ENCODE assay signal across 15 cellular contexts in the genomic region with DNA sequence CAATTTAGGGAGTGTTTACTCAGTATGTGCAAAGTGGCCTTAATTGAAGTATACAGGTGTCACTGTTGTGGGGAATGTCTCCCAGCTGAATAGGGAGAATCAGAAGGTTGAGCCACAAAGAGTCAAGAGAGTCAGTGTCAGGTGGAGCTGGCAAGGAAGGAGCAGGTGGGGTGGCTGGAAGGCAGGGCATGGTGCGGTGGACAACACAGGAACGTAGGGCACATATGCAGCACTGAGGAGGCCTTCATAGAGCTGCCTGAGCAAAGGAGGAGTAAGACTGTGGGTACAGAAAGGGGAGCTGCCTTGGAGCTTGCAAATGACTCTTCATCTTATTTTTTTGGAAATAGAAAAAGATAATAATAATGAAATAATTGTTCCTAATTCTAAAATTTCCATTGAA. TPM values are rescaled to one million over a fixed set of nuclear protein-coding genes. Genes with fewer than 3 reads are reported as not detected.
DNase-seq lines count a peak whose midpoint lies in the region; ATAC-seq and TF ChIP-seq lines count a peak whose summit lies in the region.
"Had no signal": no experiment of that assay in that cellular context is flagged by ENCODE, and none has a peak within 500 bp of the region (broad histone marks: within the 10 kb centered on the region; RNA-seq: fewer than 3 reads in every experiment).

No MANE protein-coding gene starts in this region.

- H3K36me3 ChIP-seq in CD8-positive, alpha-beta T cell (ENCODE audit: insufficient read depth, low read length): no peaks in the 10 kb centered on the region
- H3K36me3 ChIP-seq: thoracic aorta had no signal

- peak overlapping the region; percentile 88 for H3K27ac Mint-ChIP-seq in CD8-positive, alpha-beta T cell
- peak overlapping the region; percentile 92 for H3K27ac Mint-ChIP-seq in activated naive CD8-positive, alpha-beta T cell treated with anti-CD3 and anti-CD28 coated beads, Interleukin-2, amount 50 U/mL, for 24 hours
- H3K27ac Mint-ChIP-seq in nephron: peak overlapping the region; percentile 37 to 81 (median 68)

- no peak for ATAC-seq in CD8-positive, alpha-beta T cell
- ATAC-seq in activated naive CD8-positive, alpha-beta T cell treated with anti-CD3 and anti-CD28 coated beads, Interleukin-2, amount 50 U/mL, for 24 hours: no peak
- no peak for ATAC-seq in HG03159 (IDR thresholded peaks at IDR 0.05; ENCODE audit: unreplicated experiment)
- ATAC-seq in HG03565 (IDR thresholded peaks at IDR 0.05; ENCODE audit: unreplicated experiment): no peak

- H3K4me1 ChIP-seq in CD8-positive, alpha-beta T cell (ENCODE audit: insufficient read depth, low read length): peaks cover 97% of the 10 kb centered on the region

- H3K27me3 Mint-ChIP-seq in CD8-positive, alpha-beta T cell (ENCODE audit: low read depth): no peaks in the 10 kb centered on the region
- no peaks in the 10 kb centered on the region for H3K27me3 Mint-ChIP-seq in activated naive CD8-positive, alpha-beta T cell treated with anti-CD3 and anti-CD28 coated beads, Interleukin-2, amount 50 U/mL, for 24 hours
- no peaks in the 10 kb centered on the region for H3K27me3 Mint-ChIP-seq in nephron (ENCODE audit: low read depth)

- H3K4me3 ChIP-seq in CD8-positive, alpha-beta T cell (ENCODE audit: low read depth, low read length): no peak overlapping the region
- H3K4me3 ChIP-seq: thoracic aorta had no signal

- peaks cover 49% of the 10 kb centered on the region for H3K36me3 Mint-ChIP-seq in CD8-positive, alpha-beta T cell
- peaks cover 37% of the 10 kb centered on the region for H3K36me3 Mint-ChIP-seq in activated naive CD8-positive, alpha-beta T cell treated with anti-CD3 and anti-CD28 coated beads, Interleukin-2, amount 50 U/mL, for 24 hours (ENCODE audit: low read depth)
- H3K36me3 Mint-ChIP-seq in nephron (ENCODE audit: low read depth): peaks cover 4% of the 10 kb centered on the region

- peaks cover 95% of the 10 kb centered on the region for H3K4me1 Mint-ChIP-seq in CD8-positive, alpha-beta T cell (ENCODE audit: low read depth)
- H3K4me1 Mint-ChIP-seq in activated naive CD8-positive, alpha-beta T cell treated with anti-CD3 and anti-CD28 coated beads, Interleukin-2, amount 50 U/mL, for 24 hours: peaks cover 96% of the 10 kb centered on the region
- peaks cover 62% of the 10 kb centered on the region for H3K4me1 Mint-ChIP-seq in nephron
- H3K4me1 Mint-ChIP-seq: neural crest cell had no signal

- POLR2A ChIA-PET in CD8-positive, alpha-beta T cell (lab: Charles Lee): interaction anchor here (1.0 to 12.9 kb wide), 8 partner anchors 9 to 77 kb away, joined by 3 to 182 read pairs (median 6); a partner anchor contains a TSS

- peak overlapping the region; percentile 35 for H3K27ac ChIP-seq in CD8-positive, alpha-beta T cell (ENCODE audit: low read depth, low read length)
- H3K27ac ChIP-seq: 22Rv1 had no signal

- no peak for TF ChIP-seq CTCF in CD8-positive, alpha-beta T cell (IDR thresholded peaks at IDR 0.05)
- no peak for TF ChIP-seq CTCF in nephron (IDR thresholded peaks at IDR 0.05; ENCODE audit: unreplicated experiment in 3 of 3)

- H3K4me3 Mint-ChIP-seq in CD8-positive, alpha-beta T cell: peak overlapping the region; percentile 63
- peak overlapping the region; percentile 12 for H3K4me3 Mint-ChIP-seq in activated naive CD8-positive, alpha-beta T cell treated with anti-CD3 and anti-CD28 coated beads, Interleukin-2, amount 50 U/mL, for 24 hours
- H3K4me3 Mint-ChIP-seq in nephron: peak overlapping the region in 2 of 3 experiments; percentile 26 to 37
- H3K4me3 Mint-ChIP-seq: neural crest cell had no signal

- CTCF ChIA-PET in CD8-positive, alpha-beta T cell (lab: Charles Lee): interaction anchor here (1.3 to 8.6 kb wide), 8 partner anchors 9 to 207 kb away, joined by 3 to 117 read pairs (median 5); a partner anchor contains a TSS

- no peaks in the 10 kb centered on the region for H3K9me3 ChIP-seq in CD8-positive, alpha-beta T cell (ENCODE audit: low read length)
- H3K9me3 ChIP-seq: thoracic aorta had no signal

- H3K27me3 ChIP-seq in CD8-positive, alpha-beta T cell (ENCODE audit: insufficient read depth, low read length): no peaks in the 10 kb centered on the region

- no peaks in the 10 kb centered on the region for H3K9me3 Mint-ChIP-seq in CD8-positive, alpha-beta T cell
- H3K9me3 Mint-ChIP-seq in activated naive CD8-positive, alpha-beta T cell treated with anti-CD3 and anti-CD28 coated beads, Interleukin-2, amount 50 U/mL, for 24 hours: no peaks in the 10 kb centered on the region
- H3K9me3 Mint-ChIP-seq in nephron: no peaks in the 10 kb centered on the region
- H3K9me3 Mint-ChIP-seq: neural crest cell had no signal

- DNase-seq in NCI-H146 (lab: John Stamatoyannopoulos, UW): peak; percentile 20
- no peak for DNase-seq in NCI-H146 treated with DMSO at 0.1 percent for 48 hours (lab: John Stamatoyannopoulos, UW; ENCODE audit: unreplicated experiment)
- no peak for DNase-seq in CD8-positive, alpha-beta T cell
- DNase-seq in activated naive CD8-positive, alpha-beta T cell treated with anti-CD3 and anti-CD28 coated beads, Interleukin-2, amount 50 U/mL, for 24 hours: no peak
- no peak for DNase-seq in HT-29 (ENCODE audit: low spot score)
- DNase-seq: aorta, Calu3, foreskin melanocyte, MV-4-11 had no signal

- intact Hi-C loops in CD8-positive, alpha-beta T cell (cut with DNase I, micrococcal nuclease): loop anchor here in 1 of 2 experiments (2.0 to 5.0 kb wide), 2 partner anchors 21 to 54 kb away; no protein-coding TSS in a partner anchor

RNA-seq across cellular contexts. Expression of a gene that starts 20.0 kb away (rescaled TPM):
- 10 to 100 TPM; 38.8 to 39.9 TPM for total RNA-seq in CD8-positive, alpha-beta T cell
- total RNA-seq in HT-29 (2014; rRNA removed; shearing (Covaris generic)): 10.9 and 13.7 TPM in 2 replicates

Comparison
In these comparisons a context has a peak if more than half of its experiments do, and no peak if none do; other contexts are left out.
1. H3K4me3 Mint-ChIP-seq: peak in every context shown above with its lines; median percentile 63 in CD8-positive, alpha-beta T cell; 32 in nephron; 12 in activated naive CD8-positive, alpha-beta T cell treated with anti-CD3 and anti-CD28 coated beads, Interleukin-2, amount 50 U/mL, for 24 hours.